In genomic region chr12:75979181-75979580, GRCh38 we compare ENCODE assay signal across 8 cellular contexts. TPM values are rescaled to one million over a fixed set of nuclear protein-coding genes. Genes with fewer than 3 reads are reported as not detected.
DNase-seq lines count a peak whose midpoint lies in the region; ATAC-seq, FAIRE-seq and TF ChIP-seq lines count a peak whose summit lies in the region.

No MANE protein-coding gene starts in this region.

- no peak for TF ChIP-seq POLR2A in gastroesophageal sphincter (IDR thresholded peaks at IDR 0.05)

- H3K27ac ChIP-seq in gastroesophageal sphincter: peak overlapping the region in 3 of 4 donors; percentile 66 to 76 (median 75)

- no peak for TF ChIP-seq CTCF in gastroesophageal sphincter (IDR thresholded peaks at IDR 0.05)

- 69 to 100% methylated on average over 1 to 2 of the region's 2 CpGs for WGBS in gastroesophageal sphincter (ENCODE audit: low coverage in 1 of 2), 2 donors

- DNase-seq in AG08395 (ENCODE audit: low spot score) (peak; percentile 13), urothelium cell line (ENCODE audit: low spot score) (peak; percentile 14), SKM-1 treated with dmso at 0.1 percent for 144 hours (lab: John Stamatoyannopoulos, UW; ENCODE audit: unreplicated experiment) (no peak), NCI-H345 treated with DMSO at 0.1 percent for 48 hours (lab: John Stamatoyannopoulos, UW; ENCODE audit: unreplicated experiment) (no peak), NCI-H187 treated with DMSO at 0.1 percent for 48 hours (lab: John Stamatoyannopoulos, UW) (no peak)
- DNase-seq in activated CD4-positive, alpha-beta T cell treated with anti-CD3 and anti-CD28 coated beads for 4 hours: peak; percentile 47 to 48

- ATAC-seq in GM21786 (IDR thresholded peaks at IDR 0.05; ENCODE audit: unreplicated experiment): peak; percentile 25
- ATAC-seq in gastroesophageal sphincter: no peak

- H3K4me1 ChIP-seq in gastroesophageal sphincter: peaks cover 3 to 25% (median 4%) of the 10 kb centered on the region in 3 donors

- no peak for FAIRE-seq in urothelium cell line (lab: Jason Lieb, UNC)

- no peaks in the 10 kb centered on the region for H3K27me3 ChIP-seq in gastroesophageal sphincter

- H3K4me3 ChIP-seq in gastroesophageal sphincter: no peak overlapping the region

- no peaks in the 10 kb centered on the region for H3K9me3 ChIP-seq in gastroesophageal sphincter

- TF ChIP-seq EP300 in gastroesophageal sphincter (IDR thresholded peaks at IDR 0.05): no peak

- no peaks in the 10 kb centered on the region for H3K36me3 ChIP-seq in gastroesophageal sphincter

RNA-seq across cellular contexts. Expression of gene PHLDA1, which starts 52.4 kb away (rescaled TPM):
- 10 to 100 TPM in 1 of 4 donors, 1 to 10 TPM in 3; 4.4 to 14.4 (median 7.6) TPM for total RNA-seq in gastroesophageal sphincter

Comparison
In these comparisons a context has a peak if more than half of its experiments do, and no peak if none do; other contexts are left out.
1. DNase-seq: peak in AG08395 (single experiment), activated CD4-positive, alpha-beta T cell treated with anti-CD3 and anti-CD28 coated beads for 4 hours (2 of 2) and urothelium cell line (single experiment); none in SKM-1 treated with dmso at 0.1 percent for 144 hours (single experiment), NCI-H345 treated with DMSO at 0.1 percent for 48 hours (single experiment) and NCI-H187 treated with DMSO at 0.1 percent for 48 hours (single experiment).